In genomic region chr7:112204072-112204775, GRCh38 we compare ENCODE assay signal across 8 cellular contexts. TPM values are rescaled to one million over a fixed set of nuclear protein-coding genes. Genes with fewer than 3 reads are reported as not detected.
DNase-seq lines count a peak whose midpoint lies in the region; ATAC-seq and FAIRE-seq lines count a peak whose summit lies in the region.

No MANE protein-coding gene starts in this region.

- DNase-seq in G401 (ENCODE audit: low spot score) (peak; percentile 56), NCI-H446 (lab: John Stamatoyannopoulos, UW) (peak; percentile 54 to 56), cortex of kidney (lab: John Stamatoyannopoulos, UW) (no peak), GM19239 (ENCODE audit: insufficient read length, low spot score) (no peak)
- DNase-seq in central memory CD8-positive, alpha-beta T cell (ENCODE audit: low spot score in 2 of 2): no peak
- DNase-seq in activated effector memory CD4-positive, alpha-beta T cell treated with Interleukin-2 at 50 U/mL for 16 hours: no peak

- no peak for ATAC-seq in central memory CD8-positive, alpha-beta T cell (replicated peaks; ENCODE audit: extremely low read depth, poor library complexity, severe bottlenecking)
- no peak for ATAC-seq in HG02763 (IDR thresholded peaks at IDR 0.05; ENCODE audit: unreplicated experiment)

- no peak overlapping the region for H3K27ac Mint-ChIP-seq in central memory CD8-positive, alpha-beta T cell (ENCODE audit: low read depth)

- peak overlapping the region in 1 of 2 donors; percentile 68 for H3K27ac ChIP-seq in mucosa of rectum (ENCODE audit: low read depth in 2 of 2, low read length in 2 of 2)

- no peak for FAIRE-seq in GM19239 (lab: Jason Lieb, UNC)

- H3K9me3 Mint-ChIP-seq in central memory CD8-positive, alpha-beta T cell: no peaks in the 10 kb centered on the region

- peak overlapping the region; percentile 47 to 66 for H3K9ac ChIP-seq in mucosa of rectum (ENCODE audit: low read depth in 1 of 2, low read length in 2 of 2)

- H3K4me3 ChIP-seq in mucosa of rectum (ENCODE audit: low read length in 2 of 2): peak overlapping the region; percentile 85 to 96

- in situ Hi-C loops in G401 (cut with HindIII; ENCODE audit: low sequenced_read_pairs): no loop called here

- H3K36me3 Mint-ChIP-seq in central memory CD8-positive, alpha-beta T cell (ENCODE audit: insufficient read depth): peaks cover 9% of the 10 kb centered on the region

- peaks cover 32% of the 10 kb centered on the region for H3K4me1 Mint-ChIP-seq in central memory CD8-positive, alpha-beta T cell

- H3K27me3 Mint-ChIP-seq in central memory CD8-positive, alpha-beta T cell: peaks cover 56% of the 10 kb centered on the region

- H3K9me3 ChIP-seq in mucosa of rectum (ENCODE audit: control insufficient read depth in 2 of 2, low read length in 2 of 2): no peaks in the 10 kb centered on the region

- H3K27me3 ChIP-seq in mucosa of rectum (ENCODE audit: control insufficient read depth in 2 of 2, insufficient read depth in 2 of 2, low read length in 2 of 2): peaks cover 0 to 5% of the 10 kb centered on the region in 2 donors

- peaks cover 0 to 16% of the 10 kb centered on the region in 2 donors for H3K4me1 ChIP-seq in mucosa of rectum (ENCODE audit: control insufficient read depth in 2 of 2, insufficient read depth in 2 of 2, low read length in 2 of 2)

- H3K4me3 Mint-ChIP-seq in central memory CD8-positive, alpha-beta T cell: peak overlapping the region; percentile 96

- no peaks in the 10 kb centered on the region for H3K36me3 ChIP-seq in mucosa of rectum (ENCODE audit: control insufficient read depth in 2 of 2, insufficient read depth in 2 of 2, low read length in 2 of 2)

RNA-seq across cellular contexts. Expression of gene DOCK4, which starts 2.0 kb away (rescaled TPM):
- total RNA-seq in G401 (2014; rRNA removed; shearing (Covaris generic)): 0.07 TPM in 1 of 2 replicates, not detected in the other

RNA-seq across cellular contexts. Expression of gene ZNF277, which starts 2.3 kb away (rescaled TPM):
- 20.7 and 53.1 TPM in 2 replicates for total RNA-seq in G401 (2014; rRNA removed; shearing (Covaris generic))

Comparison
In these comparisons a context has a peak if more than half of its experiments do, and no peak if none do; other contexts are left out.
1. DNase-seq: peak in G401 (single experiment) and NCI-H446 (2 of 2); none in central memory CD8-positive, alpha-beta T cell (0 of 2), activated effector memory CD4-positive, alpha-beta T cell treated with Interleukin-2 at 50 U/mL for 16 hours (single experiment), cortex of kidney (single experiment) and GM19239 (single experiment).